ENCODE assay signal across 21 cellular contexts in genomic region chr7:157928808-157929425, GRCh38.
"Had no signal": no experiment of that assay in that cellular context is flagged by ENCODE, and none has a peak within 500 bp of the region (broad histone marks: within the 10 kb centered on the region; RNA-seq: fewer than 3 reads in every experiment).

No MANE protein-coding gene starts in this region.

- H3K4me3 ChIP-seq: heart right ventricle, spleen, tibial artery, upper lobe of left lung had no signal

- DNase-seq: dermis blood vessel endothelial cell; effector CD4-positive, alpha-beta T cell; foreskin melanocyte; heart right ventricle; hypothalamus; mammary epithelial cell; midbrain; spleen; stimulated activated CD4-positive, alpha-beta T cell treated with anti-CD3 and anti-CD28 coated beads, Interleukin-15, amount 100 ng/mL, for 24 hours; stimulated activated CD4-positive, alpha-beta T cell treated with anti-CD3 and anti-CD28 coated beads, Interleukin-1b, Interleukin-23, amount 100 ng/mL, for 48 hours; stimulated activated CD4-positive, alpha-beta T cell treated with anti-CD3 and anti-CD28 coated beads, Interleukin-4, amount 100 ng/mL, for 24 hours; tibial artery; upper lobe of left lung had no signal

- H3K36me3 Mint-ChIP-seq: stimulated activated memory B cell treated with anti-CD40 and anti-IgM and Interleukin-4, amounts not matched to agents 10 μg/mL and 1 μg/mL and 100 μg/mL, for 72 hours had no signal

- H3K27ac Mint-ChIP-seq: nephron; stimulated activated memory B cell treated with anti-CD40 and anti-IgM and Interleukin-4, amounts not matched to agents 10 μg/mL and 1 μg/mL and 100 μg/mL, for 72 hours; stimulated activated naive CD8-positive, alpha-beta T cell treated with anti-CD3 and anti-CD28 coated beads, Interleukin-15, Interleukin-2, amounts not matched to agents 100 ng/mL and 50 ng/mL, for 24 hours had no signal

- H3K36me3 ChIP-seq: heart right ventricle, neutrophil, spleen, tibial artery, upper lobe of left lung had no signal

- H3K4me1 Mint-ChIP-seq: nephron; stimulated activated memory B cell treated with anti-CD40 and anti-IgM and Interleukin-4, amounts not matched to agents 10 μg/mL and 1 μg/mL and 100 μg/mL, for 72 hours had no signal

- H3K27me3 Mint-ChIP-seq: stimulated activated memory B cell treated with anti-CD40 and anti-IgM and Interleukin-4, amounts not matched to agents 10 μg/mL and 1 μg/mL and 100 μg/mL, for 72 hours; stimulated activated naive CD8-positive, alpha-beta T cell treated with anti-CD3 and anti-CD28 coated beads, Interleukin-15, Interleukin-2, amounts not matched to agents 100 ng/mL and 50 ng/mL, for 24 hours had no signal

- H3K27me3 ChIP-seq: upper lobe of left lung had no signal

- H3K4me3 Mint-ChIP-seq: nephron; stimulated activated memory B cell treated with anti-CD40 and anti-IgM and Interleukin-4, amounts not matched to agents 10 μg/mL and 1 μg/mL and 100 μg/mL, for 72 hours; stimulated activated naive CD8-positive, alpha-beta T cell treated with anti-CD3 and anti-CD28 coated beads, Interleukin-15, Interleukin-2, amounts not matched to agents 100 ng/mL and 50 ng/mL, for 24 hours had no signal

- H3K27ac ChIP-seq: heart right ventricle, neutrophil, spleen, tibial artery, upper lobe of left lung had no signal

- ATAC-seq: heart right ventricle; left lobe of liver; sciatic nerve; stimulated activated memory B cell treated with anti-CD40 and anti-IgM and Interleukin-4, amounts not matched to agents 10 μg/mL and 1 μg/mL and 100 μg/mL, for 72 hours had no signal

- H3K4me1 ChIP-seq: heart right ventricle, tibial artery, upper lobe of left lung had no signal

- H3K9me3 ChIP-seq: neutrophil had no signal

- FAIRE-seq: colon, islet of Langerhans had no signal
